1 cellular context compared by ENCODE assay signal in genomic region chr6:16759646-16760535, GRCh38.
TF ChIP-seq lines count a peak whose summit lies in the region.

No MANE protein-coding gene starts in this region.

TF ChIP-seq in K562, 482 proteins besides CTCF, POLR2A, EP300 and RAD21 (continued from another document and continues in another):
- TF ChIP-seq GMEB1 (CRISPR knock-in tag; IDR thresholded peaks at IDR 0.05) (0 out of 2 replicates have a peak, but pooled peaks have one; percentile 34), CEBPG (CRISPR knock-in tag; IDR thresholded peaks at IDR 0.05) (peak; percentile 42), CEBPG (tag; conservative IDR thresholded peaks at IDR 0.05 in 1 of 2, IDR thresholded peaks at IDR 0.05 in 1 of 2) (peak; percentile 53 to 70; a peak in 2 of 4 replicates), ZNF239 (CRISPR knock-in tag; IDR thresholded peaks at IDR 0.05) (peak; percentile 27; the same call in 1 of the 2 replicates), MNT (conservative IDR thresholded peaks at IDR 0.05) (0 out of 4 replicates have a peak, but pooled peaks of 1 of the 2 experiments have one; percentile 27), FOXA3 (CRISPR knock-in tag; conservative IDR thresholded peaks at IDR 0.05 in 1 of 2, IDR thresholded peaks at IDR 0.05 in 1 of 2) (0 out of 4 replicates have a peak, but pooled peaks of 1 of the 2 experiments have one; percentile 46), ERF (CRISPR knock-in tag; IDR thresholded peaks at IDR 0.05) (peak; percentile 58; the same call in 1 of the 2 replicates), E2F6 (IDR thresholded peaks at IDR 0.05; ENCODE audit: borderline replicate concordance in 1 of 2, extremely low read depth in 1 of 2, insufficient read depth in 1 of 2, insufficient read length in 1 of 2, low read depth in 1 of 2, low read length in 1 of 2, poor library complexity in 1 of 2, severe bottlenecking in 1 of 2) (peak in 1 of 2 experiments; percentile 73), KLF13 (tag; IDR thresholded peaks at IDR 0.05; ENCODE audit: borderline replicate concordance, low read depth) (no peak), ZNF75A (CRISPR knock-in tag; IDR thresholded peaks at IDR 0.05) (0 out of 2 replicates have a peak, but pooled peaks have one; percentile 42), GATAD2B (IDR thresholded peaks at IDR 0.05; ENCODE audit: borderline replicate concordance) (0 out of 2 replicates have a peak, but pooled peaks have one; percentile 42), SIN3B (IDR thresholded peaks at IDR 0.05; ENCODE audit: low read depth) (0 out of 2 replicates have a peak, but pooled peaks have one; percentile 33), CREM (IDR thresholded peaks at IDR 0.05; ENCODE audit: low read depth) (peak; percentile 47; the same call in 1 of the 2 replicates), REST (CRISPR knock-in tag; IDR thresholded peaks at IDR 0.05; ENCODE audit: low read depth) (peak; percentile 77), ZNF140 (CRISPR knock-in tag; IDR thresholded peaks at IDR 0.05) (no peak), ZNF121 (CRISPR knock-in tag; conservative IDR thresholded peaks at IDR 0.05) (no peak), NKRF (IDR thresholded peaks at IDR 0.05; ENCODE audit: borderline replicate concordance) (no peak), ZEB2 (IDR thresholded peaks at IDR 0.05) (peak; percentile 41; the same call in 1 of the 2 replicates), CCAR2 (IDR thresholded peaks at IDR 0.05; ENCODE audit: low read depth, low read length) (no peak), RNF2 (IDR thresholded peaks at IDR 0.05) (peak; percentile 49; the same call in 1 of the 2 replicates), ZBTB40 (IDR thresholded peaks at IDR 0.05) (peak; percentile 52; the same call in 1 of the 2 replicates), ZBTB40 (CRISPR knock-in tag; IDR thresholded peaks at IDR 0.05) (no peak), ARNT (IDR thresholded peaks at IDR 0.05) (no peak), OTX1 (CRISPR knock-in tag; IDR thresholded peaks at IDR 0.05) (peak; percentile 92), CHD1 (IDR thresholded peaks at IDR 0.05; ENCODE audit: low read length) (peak; percentile 71), BMI1 (IDR thresholded peaks at IDR 0.05; ENCODE audit: low read length) (no peak), NFXL1 (CRISPR knock-in tag; IDR thresholded peaks at IDR 0.05) (no peak), PHF8 (IDR thresholded peaks at IDR 0.05; ENCODE audit: borderline replicate concordance, low read length) (peak; percentile 35; the same call in 1 of the 2 replicates), CBX2 (IDR thresholded peaks at IDR 0.05; ENCODE audit: insufficient read depth, low read length, poor library complexity, severe bottlenecking) (peak; percentile 39), PREB (CRISPR knock-in tag; IDR thresholded peaks at IDR 0.05) (no peak), HNRNPH1 (optimal IDR thresholded peaks at IDR 0.05; ENCODE audit: low read depth, low read length) (no peak), ZBTB2 (IDR thresholded peaks at IDR 0.05) (no peak), CXXC5 (CRISPR knock-in tag; IDR thresholded peaks at IDR 0.05) (peak; percentile 72), CBX1 (IDR thresholded peaks at IDR 0.05; ENCODE audit: low read depth) (peak; percentile 43), ZNF143 (CRISPR knock-in tag; IDR thresholded peaks at IDR 0.05) (0 out of 2 replicates have a peak, but pooled peaks have one; percentile 48), ZNF282 (CRISPR knock-in tag; IDR thresholded peaks at IDR 0.05) (0 out of 2 replicates have a peak, but pooled peaks have one; percentile 27), ZNF175 (CRISPR knock-in tag; IDR thresholded peaks at IDR 0.05; ENCODE audit: low read depth) (no peak), TRIM28 (IDR thresholded peaks at IDR 0.05) (no peak), NONO (IDR thresholded peaks at IDR 0.05; ENCODE audit: low read depth in 2 of 2, low read length in 1 of 2) (peak in 1 of 2 experiments; percentile 72; a peak in 1 of 4 replicates)
